Comparison of ENCODE assay signal across 21 cellular contexts in the genomic region with DNA sequence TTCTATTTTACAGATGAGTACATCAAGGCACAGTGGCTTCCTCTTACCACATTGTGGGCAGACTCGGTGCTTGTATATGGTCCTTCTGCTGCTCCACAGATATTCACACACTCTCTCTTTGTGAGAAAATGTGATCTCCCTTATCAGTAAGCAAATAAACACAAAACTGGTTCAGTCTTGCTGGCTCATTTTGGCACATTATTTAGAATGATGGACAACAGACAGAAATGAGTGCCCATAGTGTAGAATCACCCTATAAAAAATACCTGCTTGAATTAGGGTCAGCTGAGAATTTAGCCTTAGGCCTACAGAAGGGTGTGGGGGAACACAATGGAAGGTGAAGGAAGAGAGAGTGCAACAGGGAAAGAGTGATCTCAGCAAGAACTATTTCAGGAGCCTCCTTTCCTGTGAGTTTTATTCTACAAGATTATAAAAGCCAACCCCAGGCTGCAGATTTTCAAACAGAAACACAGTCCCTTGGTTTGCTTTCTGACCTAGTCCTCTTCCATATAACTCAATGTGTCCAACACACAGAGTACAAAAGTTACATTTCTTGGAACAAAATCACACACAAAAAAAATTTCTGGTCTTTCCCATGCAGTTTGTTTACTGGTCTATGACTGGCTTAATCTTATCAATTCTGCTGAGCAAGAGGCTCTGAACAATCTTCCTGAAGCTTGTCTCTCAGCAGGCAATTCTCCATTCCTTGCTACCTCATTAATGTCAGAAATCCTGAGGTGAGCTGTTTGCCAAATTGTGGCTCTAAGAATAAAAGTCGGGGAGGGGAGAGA.
"Had no signal": no experiment of that assay in that cellular context is flagged by ENCODE, and none has a peak within 500 bp of the region (broad histone marks: within the 10 kb centered on the region; RNA-seq: fewer than 3 reads in every experiment).

No MANE protein-coding gene starts in this region.

- H3K36me3 Mint-ChIP-seq: naive thymus-derived CD4-positive, alpha-beta T cell; T-cell had no signal

- H3K4me1 ChIP-seq: colonic mucosa, foreskin keratinocyte, pancreas, tibial artery had no signal

- H3K79me2 ChIP-seq: hepatocyte had no signal

- DNase-seq: activated CD4-positive, alpha-beta T cell treated with anti-CD3 and anti-CD28 coated beads, Interleukin-2, amount 10 ng/mL, durations not matched to agents 24 days and 14 days; activated CD8-positive, alpha-beta T cell treated with anti-CD3 and anti-CD28 coated beads for 36 hours; activated naive CD4-positive, alpha-beta T cell treated with anti-CD3 and anti-CD28 coated beads for 36 hours; activated T-cell treated with anti-CD3 and anti-CD28 coated beads, Interleukin-2, amount 50 U/mL, for 24 hours; anterior cingulate cortex; brain microvascular endothelial cell; colonic mucosa; foreskin keratinocyte; left cardiac atrium; naive thymus-derived CD4-positive, alpha-beta T cell; pancreas; stimulated activated CD4-positive, alpha-beta T cell treated with anti-CD3 and anti-CD28 coated beads, Interleukin-12 subunit alpha, Interleukin-12 subunit beta, amount 100 ng/mL, for 4 hours; stimulated activated CD4-positive, alpha-beta T cell treated with anti-CD3 and anti-CD28 coated beads, Interleukin-1b, Interleukin-23, amount 100 ng/mL, for 48 hours; stimulated activated naive CD4-positive, alpha-beta T cell treated with Interleukin-2 at 50 U/mL for 16 hours; T-cell; tibial artery had no signal

- H3K4me3 ChIP-seq: colonic mucosa, hepatocyte, lung, pancreas, tibial artery had no signal

- H3K36me3 ChIP-seq: brain microvascular endothelial cell, colonic mucosa, neutrophil, pancreas, tibial artery had no signal

- H3K27me3 ChIP-seq: brain microvascular endothelial cell, colonic mucosa, hepatocyte, neutrophil, tibial artery had no signal

- H3K27ac Mint-ChIP-seq: activated CD4-positive, alpha-beta T cell treated with anti-CD3 and anti-CD28 coated beads, Interleukin-2, amount 10 ng/mL, durations not matched to agents 24 days and 14 days; activated CD8-positive, alpha-beta T cell treated with anti-CD3 and anti-CD28 coated beads for 36 hours; activated naive CD4-positive, alpha-beta T cell treated with anti-CD3 and anti-CD28 coated beads for 36 hours; activated T-cell treated with anti-CD3 and anti-CD28 coated beads, Interleukin-2, amount 50 U/mL, for 24 hours; activated T-helper 2 cell treated with anti-CD3 and anti-CD28 coated beads, Interferon-gamma antibody, Interleukin-2, Interleukin-4, amounts not matched to agents 10 μg/mL and 5 μg/mL and 100 μg/mL, durations not matched to agents 14 hours and 24 hours and 36 hours; naive thymus-derived CD4-positive, alpha-beta T cell; T-cell had no signal

- H3K27ac ChIP-seq: brain microvascular endothelial cell, colonic mucosa, foreskin keratinocyte, hepatocyte, neutrophil, pancreas, tibial artery had no signal

- FAIRE-seq: pancreas had no signal

- H3K4me3 Mint-ChIP-seq: activated CD4-positive, alpha-beta T cell treated with anti-CD3 and anti-CD28 coated beads, Interleukin-2, amount 10 ng/mL, durations not matched to agents 24 days and 14 days; activated CD8-positive, alpha-beta T cell treated with anti-CD3 and anti-CD28 coated beads for 36 hours; activated naive CD4-positive, alpha-beta T cell treated with anti-CD3 and anti-CD28 coated beads for 36 hours; activated T-cell treated with anti-CD3 and anti-CD28 coated beads, Interleukin-2, amount 50 U/mL, for 24 hours; central memory CD8-positive, alpha-beta T cell; naive thymus-derived CD4-positive, alpha-beta T cell; T-cell had no signal

- H3K9me3 Mint-ChIP-seq: activated CD4-positive, alpha-beta T cell treated with anti-CD3 and anti-CD28 coated beads, Interleukin-2, amount 10 ng/mL, durations not matched to agents 24 days and 14 days; activated CD8-positive, alpha-beta T cell treated with anti-CD3 and anti-CD28 coated beads for 36 hours; activated naive CD4-positive, alpha-beta T cell treated with anti-CD3 and anti-CD28 coated beads for 36 hours; activated T-cell treated with anti-CD3 and anti-CD28 coated beads, Interleukin-2, amount 50 U/mL, for 24 hours; activated T-helper 2 cell treated with anti-CD3 and anti-CD28 coated beads, Interferon-gamma antibody, Interleukin-2, Interleukin-4, amounts not matched to agents 10 μg/mL and 5 μg/mL and 100 μg/mL, durations not matched to agents 14 hours and 24 hours and 36 hours; central memory CD8-positive, alpha-beta T cell; T-cell had no signal

- H3K9me3 ChIP-seq: colonic mucosa, neutrophil, pancreas, tibial artery had no signal

- H2AFZ ChIP-seq: hepatocyte had no signal

- H3K4me2 ChIP-seq: hepatocyte had no signal

- H3K4me1 Mint-ChIP-seq: activated CD4-positive, alpha-beta T cell treated with anti-CD3 and anti-CD28 coated beads, Interleukin-2, amount 10 ng/mL, durations not matched to agents 24 days and 14 days; central memory CD8-positive, alpha-beta T cell; naive thymus-derived CD4-positive, alpha-beta T cell; T-cell had no signal
